12 cellular contexts compared by ENCODE assay signal in the genomic region with DNA sequence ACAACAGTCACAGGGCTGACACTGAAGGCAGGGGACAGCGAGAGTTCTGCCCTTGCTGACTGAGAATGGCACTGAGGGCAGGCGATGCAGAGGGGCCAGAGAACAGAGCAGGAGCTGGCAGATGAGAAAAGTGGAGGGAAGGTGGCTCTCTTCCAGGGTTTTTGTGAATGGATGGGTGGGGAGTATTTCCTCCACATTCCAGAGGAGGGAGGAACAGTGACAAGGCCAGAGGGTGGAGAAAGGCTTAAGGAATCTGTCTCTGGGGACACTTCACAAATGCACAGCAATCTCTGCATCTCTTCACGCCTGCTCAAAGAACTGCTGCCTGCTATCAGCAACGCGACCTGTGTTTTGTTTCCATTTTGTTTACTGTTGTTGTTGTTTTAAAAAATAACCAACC.
DNase-seq lines count a peak whose midpoint lies in the region; ATAC-seq and TF ChIP-seq lines count a peak whose summit lies in the region.
"Had no signal": no experiment of that assay in that cellular context is flagged by ENCODE, and none has a peak within 500 bp of the region (broad histone marks: within the 10 kb centered on the region; RNA-seq: fewer than 3 reads in every experiment).

No MANE protein-coding gene starts in this region.

- in situ Hi-C loops in Caki2 (cut with HindIII; ENCODE audit: low pct_unique_long_range_greater_than_20kb, low sequenced_read_pairs), result no loop called here

- H3K4me3 ChIP-seq in esophagus muscularis mucosa (no peak overlapping the region), esophagus squamous epithelium (no peak overlapping the region)

- 62% methylated on average over 5 of the region's 5 CpGs for WGBS in esophagus muscularis mucosa
- 46 to 49% methylated on average over 5 of the region's 5 CpGs for WGBS in esophagus squamous epithelium, 2 donors

- no peaks in the 10 kb centered on the region for H3K9me3 Mint-ChIP-seq in activated T-cell treated with anti-CD3 and anti-CD28 coated beads, Interleukin-2, amount 50 U/mL, for 72 hours

- no peak for TF ChIP-seq CTCF in esophagus muscularis mucosa (IDR thresholded peaks at IDR 0.05)
- no peak for TF ChIP-seq CTCF in esophagus squamous epithelium (IDR thresholded peaks at IDR 0.05)

- H3K4me3 Mint-ChIP-seq in activated T-cell treated with anti-CD3 and anti-CD28 coated beads, Interleukin-2, amount 50 U/mL, for 72 hours, result no peak overlapping the region
- H3K4me3 Mint-ChIP-seq: CD14-positive monocyte had no signal

- no peak for TF ChIP-seq EP300 in esophagus muscularis mucosa (IDR thresholded peaks at IDR 0.05)

- peak overlapping the region; percentile 38 to 72 (median 64) for H3K27ac ChIP-seq in esophagus muscularis mucosa (replicated peaks in 1 of 4)
- H3K27ac ChIP-seq in esophagus squamous epithelium, result peak overlapping the region in 2 of 4 donors; percentile 15 to 44

- H3K4me1 Mint-ChIP-seq in activated T-cell treated with anti-CD3 and anti-CD28 coated beads, Interleukin-2, amount 50 U/mL, for 72 hours (ENCODE audit: low read depth), result no peaks in the 10 kb centered on the region

- DNase-seq in Caki2 (ENCODE audit: low read depth) (peak; percentile 23), LHCN-M2 (ENCODE audit: low read depth) (peak; percentile 83), esophagus muscularis mucosa (ENCODE audit: extremely low spot score) (no peak), myocyte (ENCODE audit: low read depth) (peak; percentile 80), cerebellar nuclear complex (lab: John Stamatoyannopoulos, UW) (no peak), DMS53 treated with DMSO at 0.1 percent for 48 hours (lab: John Stamatoyannopoulos, UW; ENCODE audit: unreplicated experiment) (no peak), esophagus squamous epithelium (lab: John Stamatoyannopoulos, UW) (no peak)
- DNase-seq in activated T-cell treated with anti-CD3 and anti-CD28 coated beads, Interleukin-2, amount 50 U/mL, for 72 hours, result no peak
- DNase-seq: amniotic stem cell, NCI-H187 treated with DMSO at 0.1 percent for 48 hours, RPMI8226 had no signal

- ATAC-seq in activated T-cell treated with anti-CD3 and anti-CD28 coated beads, Interleukin-2, amount 50 U/mL, for 72 hours (replicated peaks in 1 of 2), result no peak

- peaks cover 18% of the 10 kb centered on the region for H3K27me3 Mint-ChIP-seq in activated T-cell treated with anti-CD3 and anti-CD28 coated beads, Interleukin-2, amount 50 U/mL, for 72 hours (ENCODE audit: low read depth)

- H3K4me1 ChIP-seq in esophagus muscularis mucosa, result peaks cover 42 to 79% (median 70%) of the 10 kb centered on the region in 4 donors
- peaks cover 3 to 63% (median 19%) of the 10 kb centered on the region in 3 donors for H3K4me1 ChIP-seq in esophagus squamous epithelium

- TF ChIP-seq POLR2A in esophagus muscularis mucosa (IDR thresholded peaks at IDR 0.05; ENCODE audit: low read depth) (no peak), esophagus squamous epithelium (IDR thresholded peaks at IDR 0.05) (no peak)

- no peaks in the 10 kb centered on the region for H3K9me3 ChIP-seq in esophagus muscularis mucosa
- no peaks in the 10 kb centered on the region for H3K9me3 ChIP-seq in esophagus squamous epithelium

- H3K27me3 ChIP-seq in esophagus muscularis mucosa (no peaks in the 10 kb centered on the region), esophagus squamous epithelium (no peaks in the 10 kb centered on the region)

- no peak overlapping the region for H3K27ac Mint-ChIP-seq in activated T-cell treated with anti-CD3 and anti-CD28 coated beads, Interleukin-2, amount 50 U/mL, for 72 hours
- H3K27ac Mint-ChIP-seq: CD14-positive monocyte had no signal

- intact Hi-C loops in esophagus muscularis mucosa (cut with DNase I) (loop anchor here (10.0 kb wide), 1 partner anchor 107 kb away; no protein-coding TSS in a partner anchor), esophagus squamous epithelium (cut with DNase I) (no loop called here)

- no peaks in the 10 kb centered on the region for H3K36me3 Mint-ChIP-seq in activated T-cell treated with anti-CD3 and anti-CD28 coated beads, Interleukin-2, amount 50 U/mL, for 72 hours (ENCODE audit: insufficient read depth in 2 of 2)
- H3K36me3 Mint-ChIP-seq: CD14-positive monocyte had no signal

- H3K36me3 ChIP-seq in esophagus muscularis mucosa (peaks cover 0 to 4% (median 0%) of the 10 kb centered on the region in 4 donors), esophagus squamous epithelium (no peaks in the 10 kb centered on the region)

Comparison
In these comparisons a context has a peak if more than half of its experiments do, and no peak if none do; other contexts are left out.
1. DNase-seq: peak in Caki2 (single experiment), LHCN-M2 (single experiment) and myocyte (single experiment); none in esophagus muscularis mucosa (single experiment), cerebellar nuclear complex (0 of 2), activated T-cell treated with anti-CD3 and anti-CD28 coated beads, Interleukin-2, amount 50 U/mL, for 72 hours (0 of 2), DMS53 treated with DMSO at 0.1 percent for 48 hours (single experiment) and esophagus squamous epithelium (single experiment).